8 cellular contexts compared by ENCODE assay signal in genomic region chr17:17303847-17304490, GRCh38. TPM values are rescaled to one million over a fixed set of nuclear protein-coding genes. Genes with fewer than 3 reads are reported as not detected.
DNase-seq lines count a peak whose midpoint lies in the region; ATAC-seq and TF ChIP-seq lines count a peak whose summit lies in the region.

No MANE protein-coding gene starts in this region.

- intact Hi-C loops in colonic mucosa (cut with DNase I) = no loop called here

- H3K4me3 ChIP-seq in BLaER1 (peak overlapping the region; percentile 81), colonic mucosa (peak overlapping the region; percentile 48)

- H3K27ac Mint-ChIP-seq in nephron progenitor cell = no peak overlapping the region

- H3K27me3 Mint-ChIP-seq in nephron progenitor cell (ENCODE audit: low read depth, poor library complexity) = peaks cover 12% of the 10 kb centered on the region

- H3K9ac ChIP-seq in BLaER1 = peak overlapping the region; percentile 79
- peak overlapping the region; percentile 50 to 58 for H3K9ac ChIP-seq in colonic mucosa (ENCODE audit: low read depth in 2 of 2, low read length in 2 of 2)

- peaks cover 47% of the 10 kb centered on the region for H3K4me1 ChIP-seq in BLaER1
- no peaks in the 10 kb centered on the region for H3K4me1 ChIP-seq in colonic mucosa

- TF ChIP-seq CTCF in colonic mucosa (IDR thresholded peaks at IDR 0.05) (no peak), nephron progenitor cell (IDR thresholded peaks at IDR 0.05) (no peak)

- no peak for DNase-seq in colonic mucosa
- DNase-seq in nephron progenitor cell = no peak
- no peak for DNase-seq in GM19240 (ENCODE audit: insufficient read length, low spot score)
- DNase-seq in iPS-NIHi7 (ENCODE audit: extremely low spot score) = no peak
- DNase-seq in mucosa of gallbladder (ENCODE audit: low spot score) = no peak

- no peaks in the 10 kb centered on the region for H4K20me1 ChIP-seq in BLaER1

- peaks cover 38% of the 10 kb centered on the region for H3K4me1 Mint-ChIP-seq in nephron progenitor cell

- H3K27ac ChIP-seq in BLaER1 (peak overlapping the region; percentile 67), KOPT-K1 (ENCODE audit: low read depth, low read length, poor library complexity, severe bottlenecking) (peak overlapping the region; percentile 92), colonic mucosa (peak overlapping the region; percentile 27)

- H3K27me3 ChIP-seq in BLaER1 = peaks cover 23% of the 10 kb centered on the region
- no peaks in the 10 kb centered on the region for H3K27me3 ChIP-seq in colonic mucosa

- no peaks in the 10 kb centered on the region for H3K9me3 Mint-ChIP-seq in nephron progenitor cell

- H3K36me3 Mint-ChIP-seq in nephron progenitor cell (ENCODE audit: low read depth) = peaks cover 10% of the 10 kb centered on the region

- peak overlapping the region; percentile 81 for H3K4me3 Mint-ChIP-seq in nephron progenitor cell

- no peak for ATAC-seq in HG02870 (IDR thresholded peaks at IDR 0.05; ENCODE audit: unreplicated experiment)

- H3K36me3 ChIP-seq in BLaER1 = no peaks in the 10 kb centered on the region
- peaks cover 10% of the 10 kb centered on the region for H3K36me3 ChIP-seq in KOPT-K1 (ENCODE audit: insufficient read depth, low read length)
- H3K36me3 ChIP-seq in colonic mucosa = no peaks in the 10 kb centered on the region

- H3K9me3 ChIP-seq in BLaER1 = no peaks in the 10 kb centered on the region
- no peaks in the 10 kb centered on the region for H3K9me3 ChIP-seq in KOPT-K1 (ENCODE audit: insufficient read depth, low read length, poor library complexity, severe bottlenecking)
- H3K9me3 ChIP-seq in colonic mucosa = no peaks in the 10 kb centered on the region

- H3K4me2 ChIP-seq in BLaER1 = peak overlapping the region; percentile 95

RNA-seq across cellular contexts. Expression of gene NT5M, which starts 0.8 kb away (rescaled TPM):
- total RNA-seq in colonic mucosa (1 to 10 TPM; 1.2 to 1.3 TPM), mucosa of gallbladder (3.2 TPM)

RNA-seq across cellular contexts. Expression of gene COPS3, which starts 22.9 kb away (rescaled TPM):
- 10 to 100 TPM; 43.9 to 60.4 TPM for total RNA-seq in colonic mucosa
- 43.8 TPM for total RNA-seq in mucosa of gallbladder

Comparison
In these comparisons a context has a peak if more than half of its experiments do, and no peak if none do; other contexts are left out.
1. H3K27ac ChIP-seq: peak in every context shown above with its lines; median percentile 92 in KOPT-K1; 67 in BLaER1; 27 in colonic mucosa.